8 cellular contexts compared by ENCODE assay signal in the genomic region with DNA sequence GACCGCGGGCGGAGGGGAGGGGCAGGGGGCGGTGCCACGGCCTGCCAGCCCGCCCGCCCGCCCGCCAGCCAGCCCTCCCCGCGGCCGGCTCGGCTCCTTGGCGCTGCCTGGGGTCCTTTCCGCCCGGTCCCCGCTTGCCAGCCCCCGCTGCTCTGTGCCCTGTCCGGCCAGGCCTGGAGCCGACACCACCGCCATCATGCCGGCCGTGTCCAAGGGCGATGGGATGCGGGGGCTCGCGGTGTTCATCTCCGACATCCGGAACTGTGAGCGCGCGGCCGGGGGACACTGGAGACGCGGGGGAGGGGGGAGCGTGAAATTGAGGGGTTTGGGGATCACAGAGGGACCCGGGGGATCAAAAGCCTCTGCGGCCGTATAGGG. TPM values are rescaled to one million over a fixed set of nuclear protein-coding genes. Genes with fewer than 3 reads are reported as not detected.
DNase-seq lines count a peak whose midpoint lies in the region; ATAC-seq, FAIRE-seq and TF ChIP-seq lines count a peak whose summit lies in the region.

Gene AP2A1 (plus strand): TSS at position 64 of the 378 bp plus-strand sequence. CDS start 133 bp downstream, at position 197.

- no TSS peak for BruUV-seq in A673 (replicated peaks; lab: Mats Ljungman, UMichigan)

- peak within 1 kb of the TSS; percentile 90 to 92 for H3K9ac ChIP-seq in kidney (ENCODE audit: low read length in 2 of 2)
- peak within 1 kb of the TSS; percentile 89 to 98 (median 97) for H3K9ac ChIP-seq in subcutaneous abdominal adipose tissue (ENCODE audit: low read length in 5 of 5)

- H3K27ac ChIP-seq in A673 (ENCODE audit: low read depth, low read length, poor library complexity, severe bottlenecking) (peak within 1 kb of the TSS; percentile 95), kidney (ENCODE audit: low read depth in 2 of 2, low read length in 2 of 2) (peak within 1 kb of the TSS; percentile 92 to 97), subcutaneous abdominal adipose tissue (ENCODE audit: low read depth, low read length) (peak within 1 kb of the TSS; percentile 98)

- H3K4me1 ChIP-seq in A673 (ENCODE audit: insufficient read depth, low read length, poor library complexity, severe bottlenecking) (peaks cover 15% of the 10 kb centered on the region), kidney (ENCODE audit: control insufficient read depth in 1 of 2, insufficient read depth in 1 of 2, low read depth in 1 of 2, low read length in 2 of 2) (peaks cover 12 to 18% of the 10 kb centered on the region in 2 donors), subcutaneous abdominal adipose tissue (ENCODE audit: control insufficient read depth in 5 of 5, insufficient read depth in 5 of 5, low read length in 5 of 5) (peaks cover 11 to 42% (median 35%) of the 10 kb centered on the region in 5 donors)

- H3K9me3 ChIP-seq in A673 (ENCODE audit: low read depth, low read length, poor library complexity, severe bottlenecking) (no peaks in the 10 kb centered on the region), kidney (ENCODE audit: control insufficient read depth in 1 of 2, low read length in 2 of 2) (no peaks in the 10 kb centered on the region), subcutaneous abdominal adipose tissue (ENCODE audit: control insufficient read depth in 5 of 5, low read length in 5 of 5) (no peaks in the 10 kb centered on the region)

- in situ Hi-C loops in astrocyte of the cerebellum (cut with HindIII; ENCODE audit: low sequenced_read_pairs), result no loop called here

- POLR2A ChIA-PET in A673 (lab: Charles Lee; ENCODE audit: low non-redundant PET), result interaction anchor here (0.7 kb wide), 2 partner anchors 274 to 315 kb away, joined by 3 to 24 read pairs; partner anchors contain the start of gene PIH1D1

- H3K4me3 ChIP-seq in A673 (ENCODE audit: low read depth, low read length, poor library complexity, severe bottlenecking) (peak within 1 kb of the TSS; percentile 99), astrocyte of the cerebellum (ENCODE audit: low read depth, low read length) (peak within 1 kb of the TSS; percentile 91), kidney (ENCODE audit: low read length in 2 of 2) (peak within 1 kb of the TSS; percentile 79 to 91), subcutaneous abdominal adipose tissue (ENCODE audit: low read depth in 1 of 5, low read length in 5 of 5) (peak within 1 kb of the TSS; percentile 79 to 94 (median 88))

- DNase-seq in A673 (ENCODE audit: low spot score), result no peak
- no peak for DNase-seq in astrocyte of the cerebellum (ENCODE audit: low read depth)
- DNase-seq in kidney, result no peak
- DNase-seq in cerebellar cortex (ENCODE audit: low spot score), result no peak
- DNase-seq in NCI-H2196 treated with DMSO at 0.1 percent for 48 hours (lab: John Stamatoyannopoulos, UW; ENCODE audit: unreplicated experiment), result no peak

- no peaks in the 10 kb centered on the region for H3K36me3 ChIP-seq in A673 (ENCODE audit: insufficient read depth, low read length, poor library complexity, severe bottlenecking)
- H3K36me3 ChIP-seq in kidney (ENCODE audit: control insufficient read depth in 1 of 2, insufficient read depth in 2 of 2, low read length in 2 of 2), result no peaks in the 10 kb centered on the region
- peaks cover 0 to 4% (median 0%) of the 10 kb centered on the region in 5 donors for H3K36me3 ChIP-seq in subcutaneous abdominal adipose tissue (ENCODE audit: control insufficient read depth in 5 of 5, insufficient read depth in 5 of 5, low read length in 5 of 5)

- no peak for FAIRE-seq in kidney (lab: Jason Lieb, UNC)

- ATAC-seq in HG02981 (IDR thresholded peaks at IDR 0.05; ENCODE audit: unreplicated experiment) (peak; percentile 3), HG03175 (IDR thresholded peaks at IDR 0.05; ENCODE audit: unreplicated experiment) (no peak)

- intact Hi-C loops in A673 (cut with micrococcal nuclease; ENCODE audit: unreplicated experiment) (loop anchor here (5.0 to 10.0 kb wide), 2 partner anchors 100 to 158 kb away; partner anchors contain the start of genes ATF5, NUP62 and PNKP), kidney (cut with DNase I) (no loop called here)

- CTCF ChIA-PET in A673 (lab: Charles Lee), result interaction anchor here (0.5 to 1.0 kb wide), 4 partner anchors 16 to 1387 kb away, joined by 3 to 14 read pairs (median 4); no protein-coding TSS in a partner anchor

- TF ChIP-seq CTCF in A673 (conservative IDR thresholded peaks at IDR 0.05; ENCODE audit: low read depth, low read length), result no peak
- no peak for TF ChIP-seq CTCF in astrocyte of the cerebellum (IDR thresholded peaks at IDR 0.05; ENCODE audit: low read depth, low read length, missing control alignments)
- TF ChIP-seq CTCF in kidney (IDR thresholded peaks at IDR 0.05; ENCODE audit: borderline replicate concordance, extremely low read depth, insufficient read depth), result no peak

- H3K27me3 ChIP-seq in A673 (replicated peaks; ENCODE audit: insufficient read depth, low read depth, low read length, poor library complexity) (no peaks in the 10 kb centered on the region), subcutaneous abdominal adipose tissue (ENCODE audit: control insufficient read depth in 5 of 5, insufficient read depth in 4 of 5, low read length in 5 of 5) (peaks cover 0 to 3% (median 0%) of the 10 kb centered on the region in 5 donors)

RNA-seq across cellular contexts. Expression of gene AP2A1, which starts in this region (rescaled TPM):
- 80.1 and 98.5 TPM in 2 replicates for total RNA-seq in A673 (2021)
- total RNA-seq in kidney, result 70.0 TPM
- 32.0 TPM for polyA plus RNA-seq in kidney (ENCODE audit: insufficient read depth, low read depth, low replicate concordance)
